In genomic region chr12:123436017-123436964, GRCh38 we compare ENCODE assay signal across 8 cellular contexts. TPM values are rescaled to one million over a fixed set of nuclear protein-coding genes. Genes with fewer than 3 reads are reported as not detected.
DNase-seq lines count a peak whose midpoint lies in the region; ATAC-seq and TF ChIP-seq lines count a peak whose summit lies in the region.

Gene RILPL2 (minus strand): TSS chr12:123436684. CDS start chr12:123436420, 264 bp downstream.

- dilution Hi-C loops in mammary epithelial cell (cut with HindIII; ENCODE audit: low sequenced_read_pairs) = no loop called here

- in situ Hi-C loops in mammary epithelial cell (cut with MboI; ENCODE audit: low sequenced_read_pairs in 2 of 2) = no loop called here

- BruUV-seq in mammary epithelial cell (replicated peaks; lab: Mats Ljungman, UMichigan) = TSS peak; percentile 35

- H4K20me1 ChIP-seq in mammary epithelial cell (ENCODE audit: insufficient read depth, low read length) = no peaks in the 10 kb centered on the region

- H3K9ac ChIP-seq in mammary epithelial cell (ENCODE audit: insufficient read depth, low read length) = peak within 1 kb of the TSS; percentile 75

- no peak for TF ChIP-seq CTCF in WI38 (IDR thresholded peaks at IDR 0.05; ENCODE audit: low read depth, low read length)
- TF ChIP-seq CTCF in mammary epithelial cell (conservative IDR thresholded peaks at IDR 0.05 in 1 of 2, IDR thresholded peaks at IDR 0.05 in 1 of 2; ENCODE audit: extremely low read depth in 1 of 2, insufficient read depth in 1 of 2, low read depth in 1 of 2, low read length in 2 of 2) = no peak

- H3K4me2 ChIP-seq in mammary epithelial cell (ENCODE audit: insufficient read depth, low read depth, low read length) = peak within 1 kb of the TSS; percentile 94

- peak; percentile 79 for ATAC-seq in HG02759 (IDR thresholded peaks at IDR 0.05; ENCODE audit: unreplicated experiment)

- 3% methylated on average over 28 of the region's 69 CpGs for WGBS in mammary epithelial cell (ENCODE audit: low coverage, missing lambda C conversion rate)

- peak within 1 kb of the TSS; percentile 51 for H3K27ac ChIP-seq in mammary epithelial cell (ENCODE audit: insufficient read depth, low read depth, low read length)

- H3K79me2 ChIP-seq in mammary epithelial cell (ENCODE audit: insufficient read depth, low read length) = peaks cover 34% of the 10 kb centered on the region

- H3K27me3 ChIP-seq in mammary epithelial cell (ENCODE audit: insufficient read depth, low read length) = no peaks in the 10 kb centered on the region

- peaks cover 8% of the 10 kb centered on the region for H3K4me1 ChIP-seq in mammary epithelial cell (ENCODE audit: insufficient read depth, low read length)

- H3K9me3 ChIP-seq in mammary epithelial cell (replicated peaks; ENCODE audit: insufficient read depth, low read length) = no peaks in the 10 kb centered on the region

- CTCF ChIA-PET in mammary epithelial cell (lab: Charles Lee; ENCODE audit: low non-redundant PET) = no interaction called here

- H3K4me3 ChIP-seq in WI38 (ENCODE audit: low read depth, low read length) = peak within 1 kb of the TSS; percentile 88
- H3K4me3 ChIP-seq in mammary epithelial cell (replicated peaks in 1 of 3; ENCODE audit: insufficient read depth in 1 of 3, low read depth in 2 of 3, low read length in 3 of 3) = peak within 1 kb of the TSS; percentile 60 to 74 (median 69)

- DNase-seq in NCI-H524 (lab: John Stamatoyannopoulos, UW) = peak; percentile 23 to 56
- DNase-seq in NCI-H524 treated with DMSO at 0.1 percent for 48 hours (lab: John Stamatoyannopoulos, UW) = no peak
- peak; percentile 26 for DNase-seq in NCI-H146 treated with DMSO at 0.1 percent for 48 hours (lab: John Stamatoyannopoulos, UW; ENCODE audit: unreplicated experiment)
- peak; percentile 87 for DNase-seq in mammary epithelial cell
- DNase-seq in inferior parietal cortex (ENCODE audit: extremely low spot score) = peak; percentile 69
- peak; percentile 17 for DNase-seq in smooth muscle cell of the brain vasculature (ENCODE audit: low read depth, low spot score)

- intact Hi-C loops in mammary epithelial cell (cut with micrococcal nuclease) = loop anchor here (2.0 to 10.0 kb wide), 3 partner anchors 71 to 147 kb away; partner anchors contain the start of gene SBNO1

- peak within 1 kb of the TSS; percentile 98 for H2AFZ ChIP-seq in mammary epithelial cell (ENCODE audit: low read depth, low read length)

- peaks cover 2% of the 10 kb centered on the region for H3K36me3 ChIP-seq in mammary epithelial cell (ENCODE audit: insufficient read depth, low read length)

RNA-seq across cellular contexts. Expression of gene RILPL2, which starts in this region (rescaled TPM):
- total RNA-seq in mammary epithelial cell = 1 to 10 TPM; 1.7 to 4.1 TPM
- 3.3 TPM for polyA plus RNA-seq in mammary epithelial cell
- 5.7 TPM for polyA minus RNA-seq in mammary epithelial cell
